In the genomic region with DNA sequence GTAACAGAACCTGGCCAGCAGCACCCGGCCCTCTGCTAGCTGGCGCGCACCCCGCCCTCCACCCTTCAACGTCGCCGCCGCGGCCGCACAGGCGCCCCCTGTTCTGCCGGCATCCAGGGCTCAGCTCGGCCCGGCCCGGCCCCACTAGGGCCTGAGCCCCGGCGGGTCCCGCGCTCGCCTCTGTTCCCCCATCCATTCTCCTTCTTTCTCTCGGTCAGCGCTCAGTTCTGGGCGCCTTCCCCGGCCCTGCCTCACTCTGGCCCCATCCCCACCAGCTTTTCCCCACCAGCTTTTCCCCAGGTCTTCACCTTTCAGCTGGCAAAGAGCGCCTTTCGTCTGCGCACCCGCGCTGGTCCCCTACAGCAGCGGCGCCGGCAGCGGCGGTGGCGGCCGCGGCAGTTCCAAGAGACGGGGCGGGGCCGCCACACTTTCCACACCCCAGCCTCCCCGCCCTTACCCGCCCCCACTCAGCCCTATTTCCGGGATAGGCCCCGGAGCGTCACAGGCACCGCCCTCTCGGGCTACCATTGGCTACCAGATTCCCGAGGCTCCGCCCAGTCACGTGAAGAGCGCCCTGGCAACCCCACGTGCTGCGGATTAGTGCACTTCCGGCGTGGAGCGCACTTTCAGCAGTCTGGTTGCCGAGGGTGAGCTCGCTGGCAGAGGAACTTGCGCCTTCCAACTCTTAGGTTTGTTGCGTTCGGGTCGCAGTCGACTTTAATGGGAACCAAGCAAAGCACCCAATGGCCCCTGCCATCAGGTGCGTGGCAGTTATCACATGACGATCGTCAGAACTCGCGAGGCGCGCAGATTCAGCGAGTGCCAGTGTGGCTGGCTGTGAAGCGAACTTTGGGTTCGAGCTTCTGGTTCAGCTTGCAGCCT, we compare ENCODE assay signal across 1 cellular context.
TF ChIP-seq lines count a peak whose summit lies in the region.

A gene (minus strand): TSS at position 403 of the 882 bp plus-strand sequence. CDS start 831 bp downstream, outside the sequence.

TF ChIP-seq in HepG2, 621 proteins besides CTCF, POLR2A, EP300 and RAD21 (continued from another document and continues in another):
- TF ChIP-seq, protein P1, sequence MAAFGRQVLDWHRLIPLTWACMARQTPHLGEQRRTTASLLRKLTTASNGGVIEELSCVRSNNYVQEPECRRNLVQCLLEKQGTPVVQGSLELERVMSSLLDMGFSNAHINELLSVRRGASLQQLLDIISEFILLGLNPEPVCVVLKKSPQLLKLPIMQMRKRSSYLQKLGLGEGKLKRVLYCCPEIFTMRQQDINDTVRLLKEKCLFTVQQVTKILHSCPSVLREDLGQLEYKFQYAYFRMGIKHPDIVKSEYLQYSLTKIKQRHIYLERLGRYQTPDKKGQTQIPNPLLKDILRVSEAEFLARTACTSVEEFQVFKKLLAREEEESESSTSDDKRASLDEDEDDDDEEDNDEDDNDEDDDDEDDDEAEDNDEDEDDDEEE (CRISPR knock-in tag; IDR thresholded peaks at IDR 0.05), result no peak
- TF ChIP-seq KLF6 (CRISPR knock-in tag; IDR thresholded peaks at IDR 0.05) (peak; percentile 55; the same call in 1 of the 2 replicates), SP2 (CRISPR knock-in tag; IDR thresholded peaks at IDR 0.05) (peak; percentile 79), YEATS4 (CRISPR knock-in tag; IDR thresholded peaks at IDR 0.05; ENCODE audit: borderline replicate concordance) (peak; percentile 50; the same call in 1 of the 2 replicates), ZNF737 (CRISPR knock-in tag; IDR thresholded peaks at IDR 0.05; ENCODE audit: borderline replicate concordance) (no peak), ZNF839 (CRISPR knock-in tag; IDR thresholded peaks at IDR 0.05; ENCODE audit: borderline replicate concordance) (no peak), MTF1 (CRISPR knock-in tag; IDR thresholded peaks at IDR 0.05) (no peak), AGO2 (optimal IDR thresholded peaks at IDR 0.05; ENCODE audit: low read depth, low read length) (no peak), KAT2B (IDR thresholded peaks at IDR 0.05; ENCODE audit: borderline replicate concordance, low read depth, low read length) (no peak), ZNF510 (CRISPR knock-in tag; IDR thresholded peaks at IDR 0.05; ENCODE audit: low read depth) (no peak), ZMAT3 (CRISPR knock-in tag; conservative IDR thresholded peaks at IDR 0.05) (no peak), ZNF563 (CRISPR knock-in tag; IDR thresholded peaks at IDR 0.05) (peak; percentile 90), ZNF44 (CRISPR knock-in tag; IDR thresholded peaks at IDR 0.05) (no peak), SP4 (CRISPR knock-in tag; IDR thresholded peaks at IDR 0.05) (peak; percentile 93), MIER2 (CRISPR knock-in tag; IDR thresholded peaks at IDR 0.05) (no peak), ZNF83 (CRISPR knock-in tag; IDR thresholded peaks at IDR 0.05; ENCODE audit: borderline replicate concordance) (no peak)
- TF ChIP-seq, protein P2, sequence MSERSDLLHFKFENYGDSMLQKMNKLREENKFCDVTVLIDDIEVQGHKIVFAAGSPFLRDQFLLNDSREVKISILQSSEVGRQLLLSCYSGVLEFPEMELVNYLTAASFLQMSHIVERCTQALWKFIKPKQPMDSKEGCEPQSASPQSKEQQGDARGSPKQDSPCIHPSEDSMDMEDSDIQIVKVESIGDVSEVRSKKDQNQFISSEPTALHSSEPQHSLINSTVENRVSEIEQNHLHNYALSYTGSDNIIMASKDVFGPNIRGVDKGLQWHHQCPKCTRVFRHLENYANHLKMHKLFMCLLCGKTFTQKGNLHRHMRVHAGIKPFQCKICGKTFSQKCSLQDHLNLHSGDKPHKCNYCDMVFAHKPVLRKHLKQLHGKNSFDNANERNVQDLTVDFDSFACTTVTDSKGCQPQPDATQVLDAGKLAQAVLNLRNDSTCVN (CRISPR knock-in tag; IDR thresholded peaks at IDR 0.05; ENCODE audit: borderline replicate concordance), result 0 out of 2 replicates have a peak, but pooled peaks have one; percentile 45
- TF ChIP-seq, protein P3, sequence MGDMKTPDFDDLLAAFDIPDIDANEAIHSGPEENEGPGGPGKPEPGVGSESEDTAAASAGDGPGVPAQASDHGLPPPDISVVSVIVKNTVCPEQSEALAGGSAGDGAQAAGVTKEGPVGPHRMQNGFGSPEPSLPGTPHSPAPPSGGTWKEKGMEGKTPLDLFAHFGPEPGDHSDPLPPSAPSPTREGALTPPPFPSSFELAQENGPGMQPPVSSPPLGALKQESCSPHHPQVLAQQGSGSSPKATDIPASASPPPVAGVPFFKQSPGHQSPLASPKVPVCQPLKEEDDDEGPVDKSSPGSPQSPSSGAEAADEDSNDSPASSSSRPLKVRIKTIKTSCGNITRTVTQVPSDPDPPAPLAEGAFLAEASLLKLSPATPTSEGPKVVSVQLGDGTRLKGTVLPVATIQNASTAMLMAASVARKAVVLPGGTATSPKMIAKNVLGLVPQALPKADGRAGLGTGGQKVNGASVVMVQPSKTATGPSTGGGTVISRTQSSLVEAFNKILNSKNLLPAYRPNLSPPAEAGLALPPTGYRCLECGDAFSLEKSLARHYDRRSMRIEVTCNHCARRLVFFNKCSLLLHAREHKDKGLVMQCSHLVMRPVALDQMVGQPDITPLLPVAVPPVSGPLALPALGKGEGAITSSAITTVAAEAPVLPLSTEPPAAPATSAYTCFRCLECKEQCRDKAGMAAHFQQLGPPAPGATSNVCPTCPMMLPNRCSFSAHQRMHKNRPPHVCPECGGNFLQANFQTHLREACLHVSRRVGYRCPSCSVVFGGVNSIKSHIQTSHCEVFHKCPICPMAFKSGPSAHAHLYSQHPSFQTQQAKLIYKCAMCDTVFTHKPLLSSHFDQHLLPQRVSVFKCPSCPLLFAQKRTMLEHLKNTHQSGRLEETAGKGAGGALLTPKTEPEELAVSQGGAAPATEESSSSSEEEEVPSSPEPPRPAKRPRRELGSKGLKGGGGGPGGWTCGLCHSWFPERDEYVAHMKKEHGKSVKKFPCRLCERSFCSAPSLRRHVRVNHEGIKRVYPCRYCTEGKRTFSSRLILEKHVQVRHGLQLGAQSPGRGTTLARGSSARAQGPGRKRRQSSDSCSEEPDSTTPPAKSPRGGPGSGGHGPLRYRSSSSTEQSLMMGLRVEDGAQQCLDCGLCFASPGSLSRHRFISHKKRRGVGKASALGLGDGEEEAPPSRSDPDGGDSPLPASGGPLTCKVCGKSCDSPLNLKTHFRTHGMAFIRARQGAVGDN (CRISPR knock-in tag; IDR thresholded peaks at IDR 0.05), result peak; percentile 94
- TF ChIP-seq, protein P4, sequence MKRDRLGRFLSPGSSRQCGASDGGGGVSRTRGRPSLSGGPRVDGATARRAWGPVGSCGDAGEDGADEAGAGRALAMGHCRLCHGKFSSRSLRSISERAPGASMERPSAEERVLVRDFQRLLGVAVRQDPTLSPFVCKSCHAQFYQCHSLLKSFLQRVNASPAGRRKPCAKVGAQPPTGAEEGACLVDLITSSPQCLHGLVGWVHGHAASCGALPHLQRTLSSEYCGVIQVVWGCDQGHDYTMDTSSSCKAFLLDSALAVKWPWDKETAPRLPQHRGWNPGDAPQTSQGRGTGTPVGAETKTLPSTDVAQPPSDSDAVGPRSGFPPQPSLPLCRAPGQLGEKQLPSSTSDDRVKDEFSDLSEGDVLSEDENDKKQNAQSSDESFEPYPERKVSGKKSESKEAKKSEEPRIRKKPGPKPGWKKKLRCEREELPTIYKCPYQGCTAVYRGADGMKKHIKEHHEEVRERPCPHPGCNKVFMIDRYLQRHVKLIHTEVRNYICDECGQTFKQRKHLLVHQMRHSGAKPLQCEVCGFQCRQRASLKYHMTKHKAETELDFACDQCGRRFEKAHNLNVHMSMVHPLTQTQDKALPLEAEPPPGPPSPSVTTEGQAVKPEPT (CRISPR knock-in tag; IDR thresholded peaks at IDR 0.05; ENCODE audit: low read depth), result no peak
- TF ChIP-seq, protein P5, sequence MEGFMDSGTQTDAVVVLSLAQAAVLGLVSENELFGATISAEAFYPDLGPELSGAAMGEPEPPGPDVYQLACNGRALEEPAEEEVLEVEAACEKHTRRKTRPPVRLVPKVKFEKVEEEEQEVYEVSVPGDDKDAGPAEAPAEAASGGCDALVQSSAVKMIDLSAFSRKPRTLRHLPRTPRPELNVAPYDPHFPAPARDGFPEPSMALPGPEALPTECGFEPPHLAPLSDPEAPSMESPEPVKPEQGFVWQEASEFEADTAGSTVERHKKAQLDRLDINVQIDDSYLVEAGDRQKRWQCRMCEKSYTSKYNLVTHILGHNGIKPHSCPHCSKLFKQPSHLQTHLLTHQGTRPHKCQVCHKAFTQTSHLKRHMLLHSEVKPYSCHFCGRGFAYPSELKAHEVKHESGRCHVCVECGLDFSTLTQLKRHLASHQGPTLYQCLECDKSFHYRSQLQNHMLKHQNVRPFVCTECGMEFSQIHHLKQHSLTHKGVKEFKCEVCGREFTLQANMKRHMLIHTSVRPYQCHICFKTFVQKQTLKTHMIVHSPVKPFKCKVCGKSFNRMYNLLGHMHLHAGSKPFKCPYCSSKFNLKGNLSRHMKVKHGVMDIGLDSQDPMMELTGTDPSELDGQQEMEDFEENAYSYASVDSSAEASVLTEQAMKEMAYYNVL (CRISPR knock-in tag; IDR thresholded peaks at IDR 0.05; ENCODE audit: borderline replicate concordance), result no peak
- TF ChIP-seq, protein P6, sequence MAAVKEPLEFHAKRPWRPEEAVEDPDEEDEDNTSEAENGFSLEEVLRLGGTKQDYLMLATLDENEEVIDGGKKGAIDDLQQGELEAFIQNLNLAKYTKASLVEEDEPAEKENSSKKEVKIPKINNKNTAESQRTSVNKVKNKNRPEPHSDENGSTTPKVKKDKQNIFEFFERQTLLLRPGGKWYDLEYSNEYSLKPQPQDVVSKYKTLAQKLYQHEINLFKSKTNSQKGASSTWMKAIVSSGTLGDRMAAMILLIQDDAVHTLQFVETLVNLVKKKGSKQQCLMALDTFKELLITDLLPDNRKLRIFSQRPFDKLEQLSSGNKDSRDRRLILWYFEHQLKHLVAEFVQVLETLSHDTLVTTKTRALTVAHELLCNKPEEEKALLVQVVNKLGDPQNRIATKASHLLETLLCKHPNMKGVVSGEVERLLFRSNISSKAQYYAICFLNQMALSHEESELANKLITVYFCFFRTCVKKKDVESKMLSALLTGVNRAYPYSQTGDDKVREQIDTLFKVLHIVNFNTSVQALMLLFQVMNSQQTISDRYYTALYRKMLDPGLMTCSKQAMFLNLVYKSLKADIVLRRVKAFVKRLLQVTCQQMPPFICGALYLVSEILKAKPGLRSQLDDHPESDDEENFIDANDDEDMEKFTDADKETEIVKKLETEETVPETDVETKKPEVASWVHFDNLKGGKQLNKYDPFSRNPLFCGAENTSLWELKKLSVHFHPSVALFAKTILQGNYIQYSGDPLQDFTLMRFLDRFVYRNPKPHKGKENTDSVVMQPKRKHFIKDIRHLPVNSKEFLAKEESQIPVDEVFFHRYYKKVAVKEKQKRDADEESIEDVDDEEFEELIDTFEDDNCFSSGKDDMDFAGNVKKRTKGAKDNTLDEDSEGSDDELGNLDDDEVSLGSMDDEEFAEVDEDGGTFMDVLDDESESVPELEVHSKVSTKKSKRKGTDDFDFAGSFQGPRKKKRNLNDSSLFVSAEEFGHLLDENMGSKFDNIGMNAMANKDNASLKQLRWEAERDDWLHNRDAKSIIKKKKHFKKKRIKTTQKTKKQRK (IDR thresholded peaks at IDR 0.05; ENCODE audit: low read length), result no peak
- TF ChIP-seq, protein P7, sequence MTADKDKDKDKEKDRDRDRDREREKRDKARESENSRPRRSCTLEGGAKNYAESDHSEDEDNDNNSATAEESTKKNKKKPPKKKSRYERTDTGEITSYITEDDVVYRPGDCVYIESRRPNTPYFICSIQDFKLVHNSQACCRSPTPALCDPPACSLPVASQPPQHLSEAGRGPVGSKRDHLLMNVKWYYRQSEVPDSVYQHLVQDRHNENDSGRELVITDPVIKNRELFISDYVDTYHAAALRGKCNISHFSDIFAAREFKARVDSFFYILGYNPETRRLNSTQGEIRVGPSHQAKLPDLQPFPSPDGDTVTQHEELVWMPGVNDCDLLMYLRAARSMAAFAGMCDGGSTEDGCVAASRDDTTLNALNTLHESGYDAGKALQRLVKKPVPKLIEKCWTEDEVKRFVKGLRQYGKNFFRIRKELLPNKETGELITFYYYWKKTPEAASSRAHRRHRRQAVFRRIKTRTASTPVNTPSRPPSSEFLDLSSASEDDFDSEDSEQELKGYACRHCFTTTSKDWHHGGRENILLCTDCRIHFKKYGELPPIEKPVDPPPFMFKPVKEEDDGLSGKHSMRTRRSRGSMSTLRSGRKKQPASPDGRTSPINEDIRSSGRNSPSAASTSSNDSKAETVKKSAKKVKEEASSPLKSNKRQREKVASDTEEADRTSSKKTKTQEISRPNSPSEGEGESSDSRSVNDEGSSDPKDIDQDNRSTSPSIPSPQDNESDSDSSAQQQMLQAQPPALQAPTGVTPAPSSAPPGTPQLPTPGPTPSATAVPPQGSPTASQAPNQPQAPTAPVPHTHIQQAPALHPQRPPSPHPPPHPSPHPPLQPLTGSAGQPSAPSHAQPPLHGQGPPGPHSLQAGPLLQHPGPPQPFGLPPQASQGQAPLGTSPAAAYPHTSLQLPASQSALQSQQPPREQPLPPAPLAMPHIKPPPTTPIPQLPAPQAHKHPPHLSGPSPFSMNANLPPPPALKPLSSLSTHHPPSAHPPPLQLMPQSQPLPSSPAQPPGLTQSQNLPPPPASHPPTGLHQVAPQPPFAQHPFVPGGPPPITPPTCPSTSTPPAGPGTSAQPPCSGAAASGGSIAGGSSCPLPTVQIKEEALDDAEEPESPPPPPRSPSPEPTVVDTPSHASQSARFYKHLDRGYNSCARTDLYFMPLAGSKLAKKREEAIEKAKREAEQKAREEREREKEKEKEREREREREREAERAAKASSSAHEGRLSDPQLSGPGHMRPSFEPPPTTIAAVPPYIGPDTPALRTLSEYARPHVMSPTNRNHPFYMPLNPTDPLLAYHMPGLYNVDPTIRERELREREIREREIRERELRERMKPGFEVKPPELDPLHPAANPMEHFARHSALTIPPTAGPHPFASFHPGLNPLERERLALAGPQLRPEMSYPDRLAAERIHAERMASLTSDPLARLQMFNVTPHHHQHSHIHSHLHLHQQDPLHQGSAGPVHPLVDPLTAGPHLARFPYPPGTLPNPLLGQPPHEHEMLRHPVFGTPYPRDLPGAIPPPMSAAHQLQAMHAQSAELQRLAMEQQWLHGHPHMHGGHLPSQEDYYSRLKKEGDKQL (CRISPR knock-in tag; IDR thresholded peaks at IDR 0.05; ENCODE audit: low read depth), result no peak; the same call in 1 of the 2 replicates
- TF ChIP-seq, protein P8, sequence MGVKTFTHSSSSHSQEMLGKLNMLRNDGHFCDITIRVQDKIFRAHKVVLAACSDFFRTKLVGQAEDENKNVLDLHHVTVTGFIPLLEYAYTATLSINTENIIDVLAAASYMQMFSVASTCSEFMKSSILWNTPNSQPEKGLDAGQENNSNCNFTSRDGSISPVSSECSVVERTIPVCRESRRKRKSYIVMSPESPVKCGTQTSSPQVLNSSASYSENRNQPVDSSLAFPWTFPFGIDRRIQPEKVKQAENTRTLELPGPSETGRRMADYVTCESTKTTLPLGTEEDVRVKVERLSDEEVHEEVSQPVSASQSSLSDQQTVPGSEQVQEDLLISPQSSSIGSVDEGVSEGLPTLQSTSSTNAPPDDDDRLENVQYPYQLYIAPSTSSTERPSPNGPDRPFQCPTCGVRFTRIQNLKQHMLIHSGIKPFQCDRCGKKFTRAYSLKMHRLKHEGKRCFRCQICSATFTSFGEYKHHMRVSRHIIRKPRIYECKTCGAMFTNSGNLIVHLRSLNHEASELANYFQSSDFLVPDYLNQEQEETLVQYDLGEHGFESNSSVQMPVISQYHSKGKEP (CRISPR knock-in tag; IDR thresholded peaks at IDR 0.05), result no peak
- TF ChIP-seq, protein P9, sequence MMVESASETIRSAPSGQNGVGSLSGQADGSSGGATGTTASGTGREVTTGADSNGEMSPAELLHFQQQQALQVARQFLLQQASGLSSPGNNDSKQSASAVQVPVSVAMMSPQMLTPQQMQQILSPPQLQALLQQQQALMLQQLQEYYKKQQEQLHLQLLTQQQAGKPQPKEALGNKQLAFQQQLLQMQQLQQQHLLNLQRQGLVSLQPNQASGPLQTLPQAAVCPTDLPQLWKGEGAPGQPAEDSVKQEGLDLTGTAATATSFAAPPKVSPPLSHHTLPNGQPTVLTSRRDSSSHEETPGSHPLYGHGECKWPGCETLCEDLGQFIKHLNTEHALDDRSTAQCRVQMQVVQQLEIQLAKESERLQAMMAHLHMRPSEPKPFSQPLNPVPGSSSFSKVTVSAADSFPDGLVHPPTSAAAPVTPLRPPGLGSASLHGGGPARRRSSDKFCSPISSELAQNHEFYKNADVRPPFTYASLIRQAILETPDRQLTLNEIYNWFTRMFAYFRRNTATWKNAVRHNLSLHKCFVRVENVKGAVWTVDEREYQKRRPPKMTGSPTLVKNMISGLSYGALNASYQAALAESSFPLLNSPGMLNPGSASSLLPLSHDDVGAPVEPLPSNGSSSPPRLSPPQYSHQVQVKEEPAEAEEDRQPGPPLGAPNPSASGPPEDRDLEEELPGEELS (CRISPR knock-in tag; IDR thresholded peaks at IDR 0.05), result no peak
